Comparison of ENCODE assay signal across 8 cellular contexts in genomic region chr15:92958105-92958504, GRCh38. TPM values are rescaled to one million over a fixed set of nuclear protein-coding genes. Genes with fewer than 3 reads are reported as not detected.
A peak's percentile ranks its signal among the peaks of the same experiment; 100 is the strongest.
DNase-seq lines count a peak whose midpoint lies in the region; ATAC-seq and TF ChIP-seq lines count a peak whose summit lies in the region.

No MANE protein-coding gene starts in this region.

- ATAC-seq in CD4-positive, CD25-positive, alpha-beta regulatory T cell (ENCODE audit: low read depth in 2 of 2) = peak; percentile 94 to 96
- ATAC-seq in activated B cell treated with CpG ODN at 0.5 μM for 24 hours (ENCODE audit: low read depth) (peak; percentile 25), HG03457 (IDR thresholded peaks at IDR 0.05; ENCODE audit: unreplicated experiment) (no peak)

- H3K4me1 Mint-ChIP-seq in CD4-positive, CD25-positive, alpha-beta regulatory T cell = peaks cover 23 to 54% (median 34%) of the 10 kb centered on the region in 4 donors
- peaks cover 10% of the 10 kb centered on the region for H3K4me1 Mint-ChIP-seq in activated B cell treated with CpG ODN at 0.5 μM for 24 hours

- peaks cover 0 to 4% (median 0%) of the 10 kb centered on the region in 7 donors for H3K9me3 Mint-ChIP-seq in CD4-positive, CD25-positive, alpha-beta regulatory T cell
- H3K9me3 Mint-ChIP-seq in activated B cell treated with CpG ODN at 0.5 μM for 24 hours = no peaks in the 10 kb centered on the region

- DNase-seq in CD4-positive, CD25-positive, alpha-beta regulatory T cell = peak; percentile 52 to 74 (median 65)
- DNase-seq in activated B cell treated with CpG ODN at 0.5 μM for 24 hours (no peak), astrocyte of the cerebellum (ENCODE audit: low read depth) (peak; percentile 28), NCI-H2227 treated with DMSO at 0.1 percent for 48 hours (lab: John Stamatoyannopoulos, UW) (no peak), NK-92 (lab: John Stamatoyannopoulos, UW; ENCODE audit: unreplicated experiment) (no peak)
- peak; percentile 22 for DNase-seq in stimulated activated CD4-positive, alpha-beta T cell treated with anti-CD3 and anti-CD28 coated beads, Interleukin-12 subunit alpha, Interleukin-12 subunit beta, amount 100 ng/mL, for 4 hours
- no peak for DNase-seq in effector CD8-positive, alpha-beta T cell (lab: John Stamatoyannopoulos, UW)

- peak overlapping the region; percentile 75 for H3K27ac ChIP-seq in CD4-positive, CD25-positive, alpha-beta regulatory T cell (ENCODE audit: insufficient read depth, low read length, poor library complexity, severe bottlenecking)

- peaks cover 4% of the 10 kb centered on the region for H3K4me1 ChIP-seq in CD4-positive, CD25-positive, alpha-beta regulatory T cell (ENCODE audit: control insufficient read depth, insufficient read depth, low read length, poor library complexity, severe bottlenecking)

- in situ Hi-C loops in astrocyte of the cerebellum (cut with HindIII; ENCODE audit: low sequenced_read_pairs) = no loop called here

- H3K9me3 ChIP-seq in CD4-positive, CD25-positive, alpha-beta regulatory T cell (ENCODE audit: control insufficient read depth in 2 of 2, low read length in 2 of 2) = no peaks in the 10 kb centered on the region

- POLR2A ChIA-PET in activated B cell treated with CpG ODN at 0.5 μM for 24 hours (lab: Charles Lee) = no interaction called here

- intact Hi-C loops in activated B cell treated with CpG ODN at 0.5 μM for 24 hours (cut with micrococcal nuclease) = loop anchor here (2.0 kb wide), 1 partner anchor 15 kb away; no protein-coding TSS in a partner anchor

- H3K27me3 ChIP-seq in CD4-positive, CD25-positive, alpha-beta regulatory T cell (ENCODE audit: control insufficient read depth, insufficient read depth, low read length) = no peaks in the 10 kb centered on the region

- peak overlapping the region; percentile 76 to 86 (median 79) for H3K27ac Mint-ChIP-seq in CD4-positive, CD25-positive, alpha-beta regulatory T cell
- H3K27ac Mint-ChIP-seq in activated B cell treated with CpG ODN at 0.5 μM for 24 hours = peak overlapping the region; percentile 36

- H3K36me3 Mint-ChIP-seq in CD4-positive, CD25-positive, alpha-beta regulatory T cell = peaks cover 64% of the 10 kb centered on the region
- H3K36me3 Mint-ChIP-seq in activated B cell treated with CpG ODN at 0.5 μM for 24 hours (ENCODE audit: low read depth) = peaks cover 89% of the 10 kb centered on the region

- TF ChIP-seq CTCF in activated B cell treated with CpG ODN at 0.5 μM for 24 hours (IDR thresholded peaks at IDR 0.05) (no peak), astrocyte of the cerebellum (IDR thresholded peaks at IDR 0.05; ENCODE audit: low read depth, low read length, missing control alignments) (no peak)

- peak overlapping the region; percentile 60 for H3K4me3 ChIP-seq in CD4-positive, CD25-positive, alpha-beta regulatory T cell (ENCODE audit: low read depth, low read length)
- no peak overlapping the region for H3K4me3 ChIP-seq in astrocyte of the cerebellum (ENCODE audit: low read depth, low read length)

- H3K36me3 ChIP-seq in CD4-positive, CD25-positive, alpha-beta regulatory T cell (ENCODE audit: control insufficient read depth, insufficient read depth, low read length) = peaks cover 96% of the 10 kb centered on the region

- CTCF ChIA-PET in activated B cell treated with CpG ODN at 0.5 μM for 24 hours (lab: Charles Lee) = no interaction called here

- H3K27me3 Mint-ChIP-seq in CD4-positive, CD25-positive, alpha-beta regulatory T cell = no peaks in the 10 kb centered on the region
- no peaks in the 10 kb centered on the region for H3K27me3 Mint-ChIP-seq in activated B cell treated with CpG ODN at 0.5 μM for 24 hours

- H3K4me3 Mint-ChIP-seq in CD4-positive, CD25-positive, alpha-beta regulatory T cell = peak overlapping the region in 3 of 4 donors; percentile 11 to 37 (median 16)
- H3K4me3 Mint-ChIP-seq in activated B cell treated with CpG ODN at 0.5 μM for 24 hours = no peak overlapping the region

RNA-seq across cellular contexts. Expression of gene CHD2, which starts 58.0 kb away (rescaled TPM):
- 579 TPM for total RNA-seq in CD4-positive, CD25-positive, alpha-beta regulatory T cell
- polyA plus RNA-seq in CD4-positive, CD25-positive, alpha-beta regulatory T cell = 10 to 100 TPM; 44.3 to 52.1 (median 48.6) TPM
- total RNA-seq in activated B cell treated with CpG ODN at 0.5 μM for 24 hours = 249 and 298 TPM in 2 replicates

Comparison
In these comparisons a context has a peak if more than half of its experiments do, and no peak if none do; other contexts are left out.
1. DNase-seq: peak in CD4-positive, CD25-positive, alpha-beta regulatory T cell (3 of 3), astrocyte of the cerebellum (single experiment) and stimulated activated CD4-positive, alpha-beta T cell treated with anti-CD3 and anti-CD28 coated beads, Interleukin-12 subunit alpha, Interleukin-12 subunit beta, amount 100 ng/mL, for 4 hours (single experiment); none in activated B cell treated with CpG ODN at 0.5 μM for 24 hours (single experiment), NCI-H2227 treated with DMSO at 0.1 percent for 48 hours (single experiment), effector CD8-positive, alpha-beta T cell (single experiment) and NK-92 (single experiment).